1 cellular context compared by ENCODE assay signal in genomic region chr2:9206991-9207640, GRCh38.
TF ChIP-seq lines count a peak whose summit lies in the region.

No MANE protein-coding gene starts in this region.

TF ChIP-seq in HepG2, 621 proteins besides CTCF, POLR2A, EP300 and RAD21 (continued from another document and continues in another):
- peak; percentile 69; the same call in 1 of the 2 replicates for TF ChIP-seq ZBTB2 (CRISPR knock-in tag; IDR thresholded peaks at IDR 0.05; ENCODE audit: low read depth)
- peak; percentile 32; the same call in 1 of the 2 replicates for TF ChIP-seq MTA1 (CRISPR knock-in tag; IDR thresholded peaks at IDR 0.05; ENCODE audit: borderline replicate concordance)
- peak; percentile 85; the same call in 1 of the 2 replicates for TF ChIP-seq HES4 (CRISPR knock-in tag; IDR thresholded peaks at IDR 0.05; ENCODE audit: borderline replicate concordance)
- TF ChIP-seq EED (CRISPR knock-in tag; IDR thresholded peaks at IDR 0.05) = 0 out of 2 replicates have a peak, but pooled peaks have one; percentile 27
- TF ChIP-seq DZIP1 (CRISPR knock-in tag; IDR thresholded peaks at IDR 0.05) = no peak
- 0 out of 4 replicates have a peak, but pooled peaks of 1 of the 2 experiments have one; percentile 13 for TF ChIP-seq KLF16 (CRISPR knock-in tag; IDR thresholded peaks at IDR 0.05)
- peak; percentile 39; the same call in 1 of the 2 replicates for TF ChIP-seq ZC3H13 (CRISPR knock-in tag; IDR thresholded peaks at IDR 0.05)
- TF ChIP-seq FOXO4 (CRISPR knock-in tag; conservative IDR thresholded peaks at IDR 0.05) = peak; percentile 92; the same call in 1 of the 2 replicates
- peak; percentile 52 for TF ChIP-seq PTBP1 (IDR thresholded peaks at IDR 0.05; ENCODE audit: low read depth, low read length, poor library complexity, severe bottlenecking)
- TF ChIP-seq ZSCAN9 (CRISPR knock-in tag; IDR thresholded peaks at IDR 0.05; ENCODE audit: borderline replicate concordance) = no peak
- no peak for TF ChIP-seq MIER3 (CRISPR knock-in tag; IDR thresholded peaks at IDR 0.05; ENCODE audit: borderline replicate concordance)
- peak; percentile 85 for TF ChIP-seq ZNF687 (CRISPR knock-in tag; IDR thresholded peaks at IDR 0.05)
- 0 out of 2 replicates have a peak, but pooled peaks have one; percentile 30 for TF ChIP-seq CSRNP2 (CRISPR knock-in tag; conservative IDR thresholded peaks at IDR 0.05; ENCODE audit: low read depth)
- TF ChIP-seq ZNF564 (CRISPR knock-in tag; IDR thresholded peaks at IDR 0.05) = 0 out of 2 replicates have a peak, but pooled peaks have one; percentile 43
- TF ChIP-seq ZNF318 (CRISPR knock-in tag; IDR thresholded peaks at IDR 0.05) = no peak; the same call in 1 of the 2 replicates
- TF ChIP-seq ZSCAN21 (CRISPR knock-in tag; IDR thresholded peaks at IDR 0.05; ENCODE audit: borderline replicate concordance) = peak; percentile 69; the same call in 1 of the 2 replicates
- TF ChIP-seq DNMT1 (CRISPR knock-in tag; IDR thresholded peaks at IDR 0.05) = 0 out of 2 replicates have a peak, but pooled peaks have one; percentile 21
- peak; percentile 25; the same call in 1 of the 2 replicates for TF ChIP-seq YEATS4 (CRISPR knock-in tag; IDR thresholded peaks at IDR 0.05; ENCODE audit: borderline replicate concordance)
- peak; percentile 29; the same call in 1 of the 2 replicates for TF ChIP-seq AHR (CRISPR knock-in tag; IDR thresholded peaks at IDR 0.05)
- TF ChIP-seq SPEN (CRISPR knock-in tag; IDR thresholded peaks at IDR 0.05; ENCODE audit: low read depth) = peak; percentile 28; the same call in 1 of the 2 replicates
- no peak; the same call in 1 of the 2 replicates for TF ChIP-seq ZNF788 (CRISPR knock-in tag; IDR thresholded peaks at IDR 0.05; ENCODE audit: borderline replicate concordance)
